ENCODE assay signal across 1 cellular context in the genomic region with DNA sequence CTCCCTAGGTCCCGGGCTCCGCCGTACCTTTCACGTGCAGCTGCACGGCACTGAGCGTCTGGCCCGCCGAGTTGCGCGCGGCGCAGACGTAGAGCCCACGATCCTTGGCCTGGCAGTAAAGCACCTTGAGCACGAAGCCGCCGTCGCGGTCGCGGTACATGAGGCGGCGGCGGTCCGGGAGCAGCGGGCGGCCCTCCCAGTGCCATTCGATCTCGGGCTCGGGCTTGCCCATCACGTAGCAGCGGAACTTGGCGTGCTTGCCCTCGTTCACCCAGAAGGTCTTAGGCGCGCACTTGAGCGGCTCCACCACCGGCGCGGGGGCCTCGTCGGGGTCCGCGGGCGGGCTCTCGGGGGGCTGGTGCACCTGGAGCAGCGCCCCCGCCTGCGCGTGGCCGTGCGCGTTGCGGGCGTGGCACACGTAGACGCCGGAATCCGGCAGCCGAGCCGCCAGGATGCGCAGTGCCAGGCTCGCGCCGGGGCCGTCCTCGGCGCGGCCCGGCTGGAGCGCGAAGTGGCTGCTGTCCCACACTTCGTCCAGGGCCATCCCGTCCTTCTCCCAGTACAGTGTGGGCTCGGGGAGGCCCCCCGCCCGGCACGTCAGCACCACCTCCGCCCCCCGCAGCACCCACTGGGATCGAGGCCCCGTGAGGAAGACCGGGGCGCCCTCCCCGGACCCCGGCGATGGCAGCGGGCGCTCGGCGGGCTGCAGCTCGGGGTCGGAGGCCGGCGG.
TF ChIP-seq lines count a peak whose summit lies in the region.

No MANE protein-coding gene starts in this region.

TF ChIP-seq in HepG2, 621 proteins besides CTCF, POLR2A, EP300 and RAD21 (continued from another document and continues in another):
- TF ChIP-seq, protein P1, sequence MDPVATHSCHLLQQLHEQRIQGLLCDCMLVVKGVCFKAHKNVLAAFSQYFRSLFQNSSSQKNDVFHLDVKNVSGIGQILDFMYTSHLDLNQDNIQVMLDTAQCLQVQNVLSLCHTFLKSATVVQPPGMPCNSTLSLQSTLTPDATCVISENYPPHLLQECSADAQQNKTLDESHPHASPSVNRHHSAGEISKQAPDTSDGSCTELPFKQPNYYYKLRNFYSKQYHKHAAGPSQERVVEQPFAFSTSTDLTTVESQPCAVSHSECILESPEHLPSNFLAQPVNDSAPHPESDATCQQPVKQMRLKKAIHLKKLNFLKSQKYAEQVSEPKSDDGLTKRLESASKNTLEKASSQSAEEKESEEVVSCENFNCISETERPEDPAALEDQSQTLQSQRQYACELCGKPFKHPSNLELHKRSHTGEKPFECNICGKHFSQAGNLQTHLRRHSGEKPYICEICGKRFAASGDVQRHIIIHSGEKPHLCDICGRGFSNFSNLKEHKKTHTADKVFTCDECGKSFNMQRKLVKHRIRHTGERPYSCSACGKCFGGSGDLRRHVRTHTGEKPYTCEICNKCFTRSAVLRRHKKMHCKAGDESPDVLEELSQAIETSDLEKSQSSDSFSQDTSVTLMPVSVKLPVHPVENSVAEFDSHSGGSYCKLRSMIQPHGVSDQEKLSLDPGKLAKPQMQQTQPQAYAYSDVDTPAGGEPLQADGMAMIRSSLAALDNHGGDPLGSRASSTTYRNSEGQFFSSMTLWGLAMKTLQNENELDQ (CRISPR knock-in tag; IDR thresholded peaks at IDR 0.05; ENCODE audit: borderline replicate concordance): no peak
- no peak for TF ChIP-seq ZNF674 (CRISPR knock-in tag; IDR thresholded peaks at IDR 0.05; ENCODE audit: low read depth)
- no peak for TF ChIP-seq SMARCC2 (IDR thresholded peaks at IDR 0.05)
- no peak for TF ChIP-seq HMG20B (CRISPR knock-in tag; conservative IDR thresholded peaks at IDR 0.05)
- TF ChIP-seq ZNF496 (CRISPR knock-in tag; IDR thresholded peaks at IDR 0.05; ENCODE audit: insufficient replicate concordance): no peak
- TF ChIP-seq, protein P2, sequence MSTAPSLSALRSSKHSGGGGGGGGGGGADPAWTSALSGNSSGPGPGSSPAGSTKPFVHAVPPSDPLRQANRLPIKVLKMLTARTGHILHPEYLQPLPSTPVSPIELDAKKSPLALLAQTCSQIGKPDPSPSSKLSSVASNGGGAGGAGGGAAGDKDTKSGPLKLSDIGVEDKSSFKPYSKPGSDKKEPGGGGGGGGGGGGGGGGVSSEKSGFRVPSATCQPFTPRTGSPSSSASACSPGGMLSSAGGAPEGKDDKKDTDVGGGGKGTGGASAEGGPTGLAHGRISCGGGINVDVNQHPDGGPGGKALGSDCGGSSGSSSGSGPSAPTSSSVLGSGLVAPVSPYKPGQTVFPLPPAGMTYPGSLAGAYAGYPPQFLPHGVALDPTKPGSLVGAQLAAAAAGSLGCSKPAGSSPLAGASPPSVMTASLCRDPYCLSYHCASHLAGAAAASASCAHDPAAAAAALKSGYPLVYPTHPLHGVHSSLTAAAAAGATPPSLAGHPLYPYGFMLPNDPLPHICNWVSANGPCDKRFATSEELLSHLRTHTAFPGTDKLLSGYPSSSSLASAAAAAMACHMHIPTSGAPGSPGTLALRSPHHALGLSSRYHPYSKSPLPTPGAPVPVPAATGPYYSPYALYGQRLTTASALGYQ (CRISPR knock-in tag; IDR thresholded peaks at IDR 0.05): no peak
- TF ChIP-seq, protein P3, sequence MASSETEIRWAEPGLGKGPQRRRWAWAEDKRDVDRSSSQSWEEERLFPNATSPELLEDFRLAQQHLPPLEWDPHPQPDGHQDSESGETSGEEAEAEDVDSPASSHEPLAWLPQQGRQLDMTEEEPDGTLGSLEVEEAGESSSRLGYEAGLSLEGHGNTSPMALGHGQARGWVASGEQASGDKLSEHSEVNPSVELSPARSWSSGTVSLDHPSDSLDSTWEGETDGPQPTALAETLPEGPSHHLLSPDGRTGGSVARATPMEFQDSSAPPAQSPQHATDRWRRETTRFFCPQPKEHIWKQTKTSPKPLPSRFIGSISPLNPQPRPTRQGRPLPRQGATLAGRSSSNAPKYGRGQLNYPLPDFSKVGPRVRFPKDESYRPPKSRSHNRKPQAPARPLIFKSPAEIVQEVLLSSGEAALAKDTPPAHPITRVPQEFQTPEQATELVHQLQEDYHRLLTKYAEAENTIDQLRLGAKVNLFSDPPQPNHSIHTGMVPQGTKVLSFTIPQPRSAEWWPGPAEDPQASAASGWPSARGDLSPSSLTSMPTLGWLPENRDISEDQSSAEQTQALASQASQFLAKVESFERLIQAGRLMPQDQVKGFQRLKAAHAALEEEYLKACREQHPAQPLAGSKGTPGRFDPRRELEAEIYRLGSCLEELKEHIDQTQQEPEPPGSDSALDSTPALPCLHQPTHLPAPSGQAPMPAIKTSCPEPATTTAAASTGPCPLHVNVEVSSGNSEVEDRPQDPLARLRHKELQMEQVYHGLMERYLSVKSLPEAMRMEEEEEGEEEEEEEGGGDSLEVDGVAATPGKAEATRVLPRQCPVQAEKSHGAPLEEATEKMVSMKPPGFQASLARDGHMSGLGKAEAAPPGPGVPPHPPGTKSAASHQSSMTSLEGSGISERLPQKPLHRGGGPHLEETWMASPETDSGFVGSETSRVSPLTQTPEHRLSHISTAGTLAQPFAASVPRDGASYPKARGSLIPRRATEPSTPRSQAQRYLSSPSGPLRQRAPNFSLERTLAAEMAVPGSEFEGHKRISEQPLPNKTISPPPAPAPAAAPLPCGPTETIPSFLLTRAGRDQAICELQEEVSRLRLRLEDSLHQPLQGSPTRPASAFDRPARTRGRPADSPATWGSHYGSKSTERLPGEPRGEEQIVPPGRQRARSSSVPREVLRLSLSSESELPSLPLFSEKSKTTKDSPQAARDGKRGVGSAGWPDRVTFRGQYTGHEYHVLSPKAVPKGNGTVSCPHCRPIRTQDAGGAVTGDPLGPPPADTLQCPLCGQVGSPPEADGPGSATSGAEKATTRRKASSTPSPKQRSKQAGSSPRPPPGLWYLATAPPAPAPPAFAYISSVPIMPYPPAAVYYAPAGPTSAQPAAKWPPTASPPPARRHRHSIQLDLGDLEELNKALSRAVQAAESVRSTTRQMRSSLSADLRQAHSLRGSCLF (CRISPR knock-in tag; IDR thresholded peaks at IDR 0.05; ENCODE audit: borderline replicate concordance): no peak
- TF ChIP-seq GABPA (IDR thresholded peaks at IDR 0.05; ENCODE audit: low read depth, low read length): no peak
- TF ChIP-seq GABPA (CRISPR knock-in tag; IDR thresholded peaks at IDR 0.05; ENCODE audit: low read depth): no peak
- TF ChIP-seq ZNF180 (CRISPR knock-in tag; IDR thresholded peaks at IDR 0.05; ENCODE audit: borderline replicate concordance, low read depth): no peak
- no peak for TF ChIP-seq ZBTB8A (CRISPR knock-in tag; IDR thresholded peaks at IDR 0.05; ENCODE audit: borderline replicate concordance, low read depth)
- TF ChIP-seq SIN3A (IDR thresholded peaks at IDR 0.05; ENCODE audit: borderline replicate concordance, low read depth, low read length): no peak
- no peak for TF ChIP-seq ZNF143 (CRISPR knock-in tag; IDR thresholded peaks at IDR 0.05)
- TF ChIP-seq KMT2B (CRISPR knock-in tag; IDR thresholded peaks at IDR 0.05): no peak
- TF ChIP-seq, protein P4, sequence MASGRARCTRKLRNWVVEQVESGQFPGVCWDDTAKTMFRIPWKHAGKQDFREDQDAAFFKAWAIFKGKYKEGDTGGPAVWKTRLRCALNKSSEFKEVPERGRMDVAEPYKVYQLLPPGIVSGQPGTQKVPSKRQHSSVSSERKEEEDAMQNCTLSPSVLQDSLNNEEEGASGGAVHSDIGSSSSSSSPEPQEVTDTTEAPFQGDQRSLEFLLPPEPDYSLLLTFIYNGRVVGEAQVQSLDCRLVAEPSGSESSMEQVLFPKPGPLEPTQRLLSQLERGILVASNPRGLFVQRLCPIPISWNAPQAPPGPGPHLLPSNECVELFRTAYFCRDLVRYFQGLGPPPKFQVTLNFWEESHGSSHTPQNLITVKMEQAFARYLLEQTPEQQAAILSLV (CRISPR knock-in tag; IDR thresholded peaks at IDR 0.05; ENCODE audit: borderline replicate concordance): peak; percentile 24; the same call in 1 of the 2 replicates
- no peak for TF ChIP-seq ARNT2 (CRISPR knock-in tag; IDR thresholded peaks at IDR 0.05; ENCODE audit: low read depth)
- TF ChIP-seq, protein P5, sequence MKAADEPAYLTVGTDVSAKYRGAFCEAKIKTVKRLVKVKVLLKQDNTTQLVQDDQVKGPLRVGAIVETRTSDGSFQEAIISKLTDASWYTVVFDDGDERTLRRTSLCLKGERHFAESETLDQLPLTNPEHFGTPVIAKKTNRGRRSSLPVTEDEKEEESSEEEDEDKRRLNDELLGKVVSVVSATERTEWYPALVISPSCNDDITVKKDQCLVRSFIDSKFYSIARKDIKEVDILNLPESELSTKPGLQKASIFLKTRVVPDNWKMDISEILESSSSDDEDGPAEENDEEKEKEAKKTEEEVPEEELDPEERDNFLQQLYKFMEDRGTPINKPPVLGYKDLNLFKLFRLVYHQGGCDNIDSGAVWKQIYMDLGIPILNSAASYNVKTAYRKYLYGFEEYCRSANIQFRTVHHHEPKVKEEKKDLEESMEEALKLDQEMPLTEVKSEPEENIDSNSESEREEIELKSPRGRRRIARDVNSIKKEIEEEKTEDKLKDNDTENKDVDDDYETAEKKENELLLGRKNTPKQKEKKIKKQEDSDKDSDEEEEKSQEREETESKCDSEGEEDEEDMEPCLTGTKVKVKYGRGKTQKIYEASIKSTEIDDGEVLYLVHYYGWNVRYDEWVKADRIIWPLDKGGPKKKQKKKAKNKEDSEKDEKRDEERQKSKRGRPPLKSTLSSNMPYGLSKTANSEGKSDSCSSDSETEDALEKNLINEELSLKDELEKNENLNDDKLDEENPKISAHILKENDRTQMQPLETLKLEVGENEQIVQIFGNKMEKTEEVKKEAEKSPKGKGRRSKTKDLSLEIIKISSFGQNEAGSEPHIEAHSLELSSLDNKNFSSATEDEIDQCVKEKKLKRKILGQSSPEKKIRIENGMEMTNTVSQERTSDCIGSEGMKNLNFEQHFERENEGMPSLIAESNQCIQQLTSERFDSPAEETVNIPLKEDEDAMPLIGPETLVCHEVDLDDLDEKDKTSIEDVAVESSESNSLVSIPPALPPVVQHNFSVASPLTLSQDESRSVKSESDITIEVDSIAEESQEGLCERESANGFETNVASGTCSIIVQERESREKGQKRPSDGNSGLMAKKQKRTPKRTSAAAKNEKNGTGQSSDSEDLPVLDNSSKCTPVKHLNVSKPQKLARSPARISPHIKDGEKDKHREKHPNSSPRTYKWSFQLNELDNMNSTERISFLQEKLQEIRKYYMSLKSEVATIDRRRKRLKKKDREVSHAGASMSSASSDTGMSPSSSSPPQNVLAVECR (CRISPR knock-in tag; IDR thresholded peaks at IDR 0.05; ENCODE audit: borderline replicate concordance): 0 out of 2 replicates have a peak, but pooled peaks have one; percentile 31
- no peak for TF ChIP-seq SNRNP70 (IDR thresholded peaks at IDR 0.05; ENCODE audit: low read depth, low read length)
- peak; percentile 68; the same call in 1 of the 2 replicates for TF ChIP-seq ZNF816 (CRISPR knock-in tag; IDR thresholded peaks at IDR 0.05; ENCODE audit: borderline replicate concordance)
- no peak for TF ChIP-seq ZNF557 (CRISPR knock-in tag; IDR thresholded peaks at IDR 0.05)
- TF ChIP-seq, protein P6, sequence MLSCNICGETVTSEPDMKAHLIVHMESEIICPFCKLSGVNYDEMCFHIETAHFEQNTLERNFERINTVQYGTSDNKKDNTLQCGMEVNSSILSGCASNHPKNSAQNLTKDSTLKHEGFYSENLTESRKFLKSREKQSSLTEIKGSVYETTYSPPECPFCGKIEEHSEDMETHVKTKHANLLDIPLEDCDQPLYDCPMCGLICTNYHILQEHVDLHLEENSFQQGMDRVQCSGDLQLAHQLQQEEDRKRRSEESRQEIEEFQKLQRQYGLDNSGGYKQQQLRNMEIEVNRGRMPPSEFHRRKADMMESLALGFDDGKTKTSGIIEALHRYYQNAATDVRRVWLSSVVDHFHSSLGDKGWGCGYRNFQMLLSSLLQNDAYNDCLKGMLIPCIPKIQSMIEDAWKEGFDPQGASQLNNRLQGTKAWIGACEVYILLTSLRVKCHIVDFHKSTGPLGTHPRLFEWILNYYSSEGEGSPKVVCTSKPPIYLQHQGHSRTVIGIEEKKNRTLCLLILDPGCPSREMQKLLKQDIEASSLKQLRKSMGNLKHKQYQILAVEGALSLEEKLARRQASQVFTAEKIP (CRISPR knock-in tag; IDR thresholded peaks at IDR 0.05; ENCODE audit: borderline replicate concordance): no peak
- no peak for TF ChIP-seq FOSL1 (CRISPR knock-in tag; IDR thresholded peaks at IDR 0.05; ENCODE audit: borderline replicate concordance)
- peak; percentile 46; the same call in 1 of the 2 replicates for TF ChIP-seq PATZ1 (CRISPR knock-in tag; IDR thresholded peaks at IDR 0.05)
- TF ChIP-seq ZNF274 (CRISPR knock-in tag; IDR thresholded peaks at IDR 0.05): no peak
- peak; percentile 44; the same call in 1 of the 2 replicates for TF ChIP-seq MED1 (CRISPR knock-in tag; IDR thresholded peaks at IDR 0.05)
- peak; percentile 35 for TF ChIP-seq ZNF883 (CRISPR knock-in tag; IDR thresholded peaks at IDR 0.05; ENCODE audit: not compliant biosample characterization)
- no peak for TF ChIP-seq SIN3B (IDR thresholded peaks at IDR 0.05; ENCODE audit: low read length)
- TF ChIP-seq ZNF570 (CRISPR knock-in tag; IDR thresholded peaks at IDR 0.05; ENCODE audit: borderline replicate concordance): no peak
- TF ChIP-seq NFIC (IDR thresholded peaks at IDR 0.05; ENCODE audit: low read length): no peak
- TF ChIP-seq HDAC2 (CRISPR knock-in tag; IDR thresholded peaks at IDR 0.05): peak; percentile 2; the same call in 1 of the 2 replicates
- 0 out of 2 replicates have a peak, but pooled peaks have one; percentile 7 for TF ChIP-seq ZNF263 (CRISPR knock-in tag; IDR thresholded peaks at IDR 0.05)
- no peak for TF ChIP-seq RCOR2 (CRISPR knock-in tag; IDR thresholded peaks at IDR 0.05)
- TF ChIP-seq ZNF121 (CRISPR knock-in tag; IDR thresholded peaks at IDR 0.05): no peak
- no peak for TF ChIP-seq ZNF468 (CRISPR knock-in tag; IDR thresholded peaks at IDR 0.05)
- TF ChIP-seq MTF2 (CRISPR knock-in tag; IDR thresholded peaks at IDR 0.05; ENCODE audit: borderline replicate concordance): no peak
- TF ChIP-seq FIP1L1 (IDR thresholded peaks at IDR 0.05; ENCODE audit: borderline replicate concordance, insufficient read depth, low read depth, low read length): no peak
- TF ChIP-seq ZNF17 (CRISPR knock-in tag; IDR thresholded peaks at IDR 0.05): no peak
- no peak for TF ChIP-seq ZNF207 (IDR thresholded peaks at IDR 0.05; ENCODE audit: borderline replicate concordance)
- no peak for TF ChIP-seq E2F5 (CRISPR knock-in tag; conservative IDR thresholded peaks at IDR 0.05)
